ENCODE assay signal across 7 cellular contexts in genomic region chr3:131381445-131382291, GRCh38. TPM values are rescaled to one million over a fixed set of nuclear protein-coding genes. Genes with fewer than 3 reads are reported as not detected.
DNase-seq lines count a peak whose midpoint lies in the region; ATAC-seq and TF ChIP-seq lines count a peak whose summit lies in the region.

NUDT16 (plus strand) TSS chr3:131381774; CDS start chr3:131381805, 31 bp downstream.

- ATAC-seq in GM18511 (IDR thresholded peaks at IDR 0.05; ENCODE audit: unreplicated experiment) = peak; percentile 97
- peak; percentile 99 for ATAC-seq in HG03025 (IDR thresholded peaks at IDR 0.05; ENCODE audit: low FRiP score, unreplicated experiment)
- peak; percentile 99 for ATAC-seq in sciatic nerve

- peak within 1 kb of the TSS; percentile 63 for H3K27ac ChIP-seq in brain microvascular endothelial cell

- intact Hi-C loops in sciatic nerve (cut with DNase I) = no loop called here

- in situ Hi-C loops in brain microvascular endothelial cell (cut with HindIII; ENCODE audit: low pct_ligation_motif_present, low sequenced_read_pairs) = no loop called here

- no peaks in the 10 kb centered on the region for H3K36me3 ChIP-seq in brain microvascular endothelial cell (replicated peaks)

- no peaks in the 10 kb centered on the region for H3K27me3 ChIP-seq in brain microvascular endothelial cell (replicated peaks)

- DNase-seq in NCI-H2107 treated with DMSO at 0.1 percent for 48 hours (lab: John Stamatoyannopoulos, UW; ENCODE audit: unreplicated experiment) = peak; percentile 97
- DNase-seq in UCSD-AML1 (lab: John Stamatoyannopoulos, UW; ENCODE audit: unreplicated experiment) = peak; percentile 99
- DNase-seq in brain microvascular endothelial cell = peak; percentile 99
- peak; percentile 79 for DNase-seq in iPS DF 4.7 (ENCODE audit: extremely low read depth, low spot score)
- DNase-seq in sciatic nerve (ENCODE audit: low spot score) = peak; percentile 100

- TF ChIP-seq CTCF in brain microvascular endothelial cell (IDR thresholded peaks at IDR 0.05; ENCODE audit: low read depth, low read length, missing control alignments) = no peak

- H3K4me3 ChIP-seq in brain microvascular endothelial cell (ENCODE audit: low read depth, low read length) = peak within 1 kb of the TSS; percentile 90

RNA-seq across cellular contexts. Expression of gene NUDT16, which starts in this region (rescaled TPM):
- total RNA-seq in sciatic nerve = 26.2 TPM

Comparison
In these comparisons a context has a peak if more than half of its experiments do, and no peak if none do; other contexts are left out.
1. Peak in every context shown above with its lines: DNase-seq, ATAC-seq, H3K4me3 ChIP-seq and H3K27ac ChIP-seq.